ENCODE assay signal across 8 cellular contexts in genomic region chr17:77331161-77331864, GRCh38.
A peak's percentile ranks its signal among the peaks of the same experiment; 100 is the strongest.
DNase-seq lines count a peak whose midpoint lies in the region; ATAC-seq lines count a peak whose summit lies in the region.

No MANE protein-coding gene starts in this region.

- peaks cover 52% of the 10 kb centered on the region for H3K4me1 ChIP-seq in CD4-positive, alpha-beta memory T cell (ENCODE audit: insufficient read depth, low read length)
- peaks cover 34% of the 10 kb centered on the region for H3K4me1 ChIP-seq in mesenchymal stem cell (ENCODE audit: control insufficient read depth, insufficient read depth, low read depth, low read length)

- H3K36me3 ChIP-seq in CD4-positive, alpha-beta memory T cell (ENCODE audit: insufficient read depth, low read length): no peaks in the 10 kb centered on the region
- peaks cover 18 to 37% of the 10 kb centered on the region in 2 experiments for H3K36me3 ChIP-seq in mesenchymal stem cell (ENCODE audit: control insufficient read depth in 1 of 2, insufficient read depth in 2 of 2, low read depth in 1 of 2, low read length in 2 of 2)

- H3K4me3 ChIP-seq in CD4-positive, alpha-beta memory T cell (ENCODE audit: low read length in 2 of 2): peak overlapping the region; percentile 48 to 57
- H3K4me3 ChIP-seq in mesenchymal stem cell (ENCODE audit: insufficient read depth in 1 of 2, low read depth in 1 of 2, low read length in 2 of 2): no peak overlapping the region

- H3K9me3 ChIP-seq in CD4-positive, alpha-beta memory T cell (ENCODE audit: control insufficient read depth in 1 of 2, low read length in 2 of 2): no peaks in the 10 kb centered on the region
- H3K9me3 ChIP-seq in mesenchymal stem cell (ENCODE audit: control insufficient read depth, low read length): peaks cover 9% of the 10 kb centered on the region

- peak overlapping the region in 1 of 2 experiments; percentile 82 for H3K4ac ChIP-seq in mesenchymal stem cell (ENCODE audit: low read depth in 1 of 2, low read length in 2 of 2)

- H4K8ac ChIP-seq in mesenchymal stem cell (ENCODE audit: low read length): peak overlapping the region; percentile 78

- peaks cover 30 to 66% (median 45%) of the 10 kb centered on the region in 4 donors for H3K4me1 Mint-ChIP-seq in CD4-positive, alpha-beta memory T cell
- peaks cover 46% of the 10 kb centered on the region for H3K4me1 Mint-ChIP-seq in activated CD4-positive, alpha-beta memory T cell treated with anti-CD3 and anti-CD28 coated beads, Interleukin-2, amount 10 ng/mL, durations not matched to agents 7 days and 5 days

- peak overlapping the region; percentile 43 for H3K27ac ChIP-seq in CD4-positive, alpha-beta memory T cell (ENCODE audit: low read depth, low read length)
- peak overlapping the region; percentile 60 for H3K27ac ChIP-seq in mesenchymal stem cell (ENCODE audit: low read length, poor library complexity, severe bottlenecking)

- no peak overlapping the region for H3K23ac ChIP-seq in mesenchymal stem cell (ENCODE audit: low read length in 2 of 2)

- H3K18ac ChIP-seq in mesenchymal stem cell (ENCODE audit: low read depth in 1 of 2, low read length in 2 of 2): peak overlapping the region; percentile 23 to 73

- H3K4me3 Mint-ChIP-seq in CD4-positive, alpha-beta memory T cell: peak overlapping the region; percentile 80 to 90 (median 85)
- H3K4me3 Mint-ChIP-seq in activated CD4-positive, alpha-beta memory T cell treated with anti-CD3 and anti-CD28 coated beads, Interleukin-2, amount 10 ng/mL, durations not matched to agents 7 days and 5 days: peak overlapping the region; percentile 73

- no peak overlapping the region for H2BK5ac ChIP-seq in mesenchymal stem cell (ENCODE audit: low read depth, low read length, poor library complexity, severe bottlenecking)

- no peak overlapping the region for H2BK120ac ChIP-seq in mesenchymal stem cell (ENCODE audit: low read depth, low read length)

- peak overlapping the region; percentile 83 to 95 (median 93) for H3K27ac Mint-ChIP-seq in CD4-positive, alpha-beta memory T cell
- H3K27ac Mint-ChIP-seq in activated CD4-positive, alpha-beta memory T cell treated with anti-CD3 and anti-CD28 coated beads, Interleukin-2, amount 10 ng/mL, durations not matched to agents 7 days and 5 days: peak overlapping the region; percentile 90

- no peaks in the 10 kb centered on the region for H3K27me3 ChIP-seq in CD4-positive, alpha-beta memory T cell (ENCODE audit: insufficient read depth, low read length)
- no peaks in the 10 kb centered on the region for H3K27me3 ChIP-seq in mesenchymal stem cell (ENCODE audit: control insufficient read depth in 1 of 2, insufficient read depth in 1 of 2, low read length in 2 of 2)

- no peak overlapping the region for H2BK15ac ChIP-seq in mesenchymal stem cell (ENCODE audit: low read depth, poor library complexity, severe bottlenecking)

- ATAC-seq in GM19397 (IDR thresholded peaks at IDR 0.05; ENCODE audit: unreplicated experiment): peak; percentile 51

- H2AFZ ChIP-seq in mesenchymal stem cell (ENCODE audit: low read depth, low read length): no peak overlapping the region

- H2BK12ac ChIP-seq in mesenchymal stem cell (ENCODE audit: low read length in 2 of 2): peak overlapping the region in 1 of 2 experiments; percentile 76

- peak overlapping the region; percentile 30 for H4K91ac ChIP-seq in mesenchymal stem cell (ENCODE audit: low read length)

- peak overlapping the region; percentile 37 for H3K9ac ChIP-seq in mesenchymal stem cell (ENCODE audit: low read length)

- CTCF ChIA-PET in CD4-positive, alpha-beta memory T cell (lab: Charles Lee; ENCODE audit: partially characterized antibody): interaction anchor here (0.8 to 5.2 kb wide), 38 partner anchors 9 to 165 kb away, joined by 3 to 63 read pairs (median 7); no protein-coding TSS in a partner anchor
- CTCF ChIA-PET in activated CD4-positive, alpha-beta memory T cell treated with anti-CD3 and anti-CD28 coated beads, Interleukin-2, amount 10 ng/mL, durations not matched to agents 7 days and 5 days (lab: Charles Lee): interaction anchor here (0.6 to 4.0 kb wide), 27 partner anchors 8 to 634 kb away, joined by 3 to 39 read pairs (median 3); no protein-coding TSS in a partner anchor

- no peaks in the 10 kb centered on the region for H3K27me3 Mint-ChIP-seq in CD4-positive, alpha-beta memory T cell
- H3K27me3 Mint-ChIP-seq in activated CD4-positive, alpha-beta memory T cell treated with anti-CD3 and anti-CD28 coated beads, Interleukin-2, amount 10 ng/mL, durations not matched to agents 7 days and 5 days: no peaks in the 10 kb centered on the region

- peaks cover 11% of the 10 kb centered on the region for H3K79me1 ChIP-seq in mesenchymal stem cell (replicated peaks; ENCODE audit: low read length, poor library complexity, severe bottlenecking)

- peaks cover 0 to 2% (median 0%) of the 10 kb centered on the region in 8 donors for H3K9me3 Mint-ChIP-seq in CD4-positive, alpha-beta memory T cell
- peaks cover 5% of the 10 kb centered on the region for H3K9me3 Mint-ChIP-seq in activated CD4-positive, alpha-beta memory T cell treated with anti-CD3 and anti-CD28 coated beads, Interleukin-2, amount 10 ng/mL, durations not matched to agents 7 days and 5 days

- H3K14ac ChIP-seq in mesenchymal stem cell (ENCODE audit: low read length in 2 of 2): no peak overlapping the region

- peak overlapping the region; percentile 60 for H3K4me2 ChIP-seq in mesenchymal stem cell (ENCODE audit: low read length, poor library complexity, severe bottlenecking)

- peak overlapping the region; percentile 50 for H2AK5ac ChIP-seq in mesenchymal stem cell (ENCODE audit: low read length, severe bottlenecking)

- 6% methylated on average over 20 of the region's 24 CpGs for WGBS in mesenchymal stem cell

- peaks cover 0 to 2% of the 10 kb centered on the region in 2 donors for H3K36me3 Mint-ChIP-seq in CD4-positive, alpha-beta memory T cell
- H3K36me3 Mint-ChIP-seq in activated CD4-positive, alpha-beta memory T cell treated with anti-CD3 and anti-CD28 coated beads, Interleukin-2, amount 10 ng/mL, durations not matched to agents 7 days and 5 days (ENCODE audit: low read depth): no peaks in the 10 kb centered on the region

- POLR2A ChIA-PET in CD4-positive, alpha-beta memory T cell (lab: Charles Lee; ENCODE audit: partially characterized antibody): interaction anchor here (0.6 to 11.6 kb wide), 33 partner anchors 8 to 799 kb away, joined by 3 to 252 read pairs (median 9); partner anchors contain the start of gene TNRC6C
- POLR2A ChIA-PET in activated CD4-positive, alpha-beta memory T cell treated with anti-CD3 and anti-CD28 coated beads, Interleukin-2, amount 10 ng/mL, durations not matched to agents 7 days and 5 days (lab: Charles Lee): interaction anchor here (0.6 to 4.0 kb wide), 23 partner anchors 10 to 627 kb away, joined by 3 to 35 read pairs (median 6); no protein-coding TSS in a partner anchor

- intact Hi-C loops in CD4-positive, alpha-beta memory T cell (cut with micrococcal nuclease): loop anchor here (1.0 to 2.0 kb wide), 6 partner anchors 43 to 163 kb away; no protein-coding TSS in a partner anchor

- DNase-seq in CD4-positive, alpha-beta memory T cell: peak; percentile 92 to 95 (median 94)
- peak; percentile 93 for DNase-seq in HK-2 (ENCODE audit: unreplicated experiment)
- DNase-seq in NCI-H82 (lab: John Stamatoyannopoulos, UW): peak; percentile 92
- DNase-seq in activated CD4-positive, alpha-beta memory T cell treated with anti-CD3 and anti-CD28 coated beads, Interleukin-2, amount 10 ng/mL, durations not matched to agents 7 days and 5 days: peak; percentile 97
- peak; percentile 91 for DNase-seq in effector CD8-positive, alpha-beta T cell (lab: John Stamatoyannopoulos, UW)
- DNase-seq in mesenchymal stem cell: peak; percentile 89
- peak; percentile 97 for DNase-seq in stimulated activated CD8-positive, alpha-beta memory T cell treated with anti-CD3 and anti-CD28 coated beads, Interleukin-15, amount 100 ng/mL, for 24 hours (ENCODE audit: low read depth)

Comparison
In these comparisons a context has a peak if more than half of its experiments do, and no peak if none do; other contexts are left out.
1. H3K4me3 ChIP-seq: peak in CD4-positive, alpha-beta memory T cell (2 of 2); none in mesenchymal stem cell (0 of 2).
2. Peak in every context shown above with its lines, with median percentiles within 50 percentile points of each other: DNase-seq.